Comparison of ENCODE assay signal across 18 cellular contexts in genomic region chr3:137259089-137259488, GRCh38.
"Had no signal": no experiment of that assay in that cellular context is flagged by ENCODE, and none has a peak within 500 bp of the region (broad histone marks: within the 10 kb centered on the region; RNA-seq: fewer than 3 reads in every experiment).

No MANE protein-coding gene starts in this region.

- H3K4me3 ChIP-seq: adrenal gland, ascending aorta, dorsolateral prefrontal cortex, spleen had no signal

- ATAC-seq: activated naive CD4-positive, alpha-beta T cell treated with anti-CD3 and anti-CD28 coated beads, Interleukin-2, amount 50 U/mL, for 72 hours; activated T-helper 17 cell treated with anti-CD3 and anti-CD28 coated beads, Interleukin-2, amount 50 U/mL, for 72 hours; effector memory CD8-positive, alpha-beta T cell; esophagus mucosa had no signal

- H3K36me3 ChIP-seq: adrenal gland, ascending aorta, brain microvascular endothelial cell, spleen had no signal

- H3K27ac Mint-ChIP-seq: activated T-helper 17 cell treated with anti-CD3 and anti-CD28 coated beads, Interleukin-2, amount 50 U/mL, for 72 hours; effector memory CD8-positive, alpha-beta T cell; memory B cell; naive B cell had no signal

- H3K4me3 Mint-ChIP-seq: activated T-helper 17 cell treated with anti-CD3 and anti-CD28 coated beads, Interleukin-2, amount 50 U/mL, for 72 hours; effector memory CD8-positive, alpha-beta T cell; memory B cell; naive B cell; neural crest cell; WTC11 had no signal

- H3K27me3 Mint-ChIP-seq: activated T-helper 17 cell treated with anti-CD3 and anti-CD28 coated beads, Interleukin-2, amount 50 U/mL, for 72 hours; effector memory CD8-positive, alpha-beta T cell; memory B cell had no signal

- H3K9me3 ChIP-seq: adrenal gland, ascending aorta had no signal

- H3K4me1 Mint-ChIP-seq: activated T-helper 17 cell treated with anti-CD3 and anti-CD28 coated beads, Interleukin-2, amount 50 U/mL, for 72 hours; memory B cell; naive B cell had no signal

- DNase-seq: activated T-cell treated with anti-CD3 and anti-CD28 coated beads, Interleukin-2, amount 50 U/mL, for 1 hour; adrenal gland; brain microvascular endothelial cell; central memory CD4-positive, alpha-beta T cell; dorsolateral prefrontal cortex; effector memory CD8-positive, alpha-beta T cell; naive B cell; spleen; stimulated activated CD4-positive, alpha-beta T cell treated with anti-CD3 and anti-CD28 coated beads, Interleukin-4, amount 100 ng/mL, for 1 hour; stimulated activated naive CD4-positive, alpha-beta T cell treated with Interleukin-2 at 50 U/mL for 16 hours; T-helper 1 cell had no signal

- H3K27me3 ChIP-seq: adrenal gland, ascending aorta, brain microvascular endothelial cell, dorsolateral prefrontal cortex had no signal

- H3K9me3 Mint-ChIP-seq: activated T-helper 17 cell treated with anti-CD3 and anti-CD28 coated beads, Interleukin-2, amount 50 U/mL, for 72 hours; memory B cell; neural crest cell had no signal

- H3K4me1 ChIP-seq: adrenal gland, ascending aorta, spleen had no signal

- H3K27ac ChIP-seq: adrenal gland, ascending aorta, brain microvascular endothelial cell, dorsolateral prefrontal cortex, spleen had no signal

- H3K36me3 Mint-ChIP-seq: activated naive CD4-positive, alpha-beta T cell treated with anti-CD3 and anti-CD28 coated beads, Interleukin-2, amount 50 U/mL, for 72 hours; memory B cell; naive B cell; WTC11 had no signal
